In genomic region chr6:123213921-123214320, GRCh38 we compare ENCODE assay signal across 20 cellular contexts.
"Had no signal": no experiment of that assay in that cellular context is flagged by ENCODE, and none has a peak within 500 bp of the region (broad histone marks: within the 10 kb centered on the region; RNA-seq: fewer than 3 reads in every experiment).

No MANE protein-coding gene starts in this region.

- H3K27me3 ChIP-seq: MG63, SJSA1 had no signal

- H3K9me3 ChIP-seq: MG63, SJSA1, SK-N-SH had no signal

- H3K4me1 ChIP-seq: SJSA1 had no signal

- DNase-seq: KBM-7, MG63, NCI-H1092, NCI-H1105 treated with DMSO at 0.1 percent for 48 hours, NCI-H1417 treated with DMSO at 0.1 percent for 48 hours, NCI-H146, NCI-H1694 treated with DMSO at 0.1 percent for 48 hours, NCI-H1930, NCI-H2081, NCI-H2107, NCI-H2227 treated with DMSO at 0.1 percent for 48 hours, NCI-H524, NCI-H526 treated with DMSO at 0.1 percent for 48 hours, NCI-H748 treated with DMSO at 0.1 percent for 48 hours, Right ventricle myocardium superior, RPMI8226, SIG-M5, SK-N-SH, SW 1271 had no signal

- H3K4me3 ChIP-seq: MG63, SJSA1 had no signal

- H3K27ac ChIP-seq: SJSA1 had no signal

- H3K36me3 ChIP-seq: MG63, SJSA1 had no signal
